In genomic region chr19:18749362-18750231, GRCh38 we compare ENCODE assay signal across 27 cellular contexts. TPM values are rescaled to one million over a fixed set of nuclear protein-coding genes. Genes with fewer than 3 reads are reported as not detected.
"Had no signal": no experiment of that assay in that cellular context is flagged by ENCODE, and none has a peak within 500 bp of the region (broad histone marks: within the 10 kb centered on the region; RNA-seq: fewer than 3 reads in every experiment).

No MANE protein-coding gene starts in this region.

- H3K27ac ChIP-seq: breast epithelium, esophagus muscularis mucosa, left ventricle myocardium inferior, tibial artery had no signal

- DNase-seq: activated CD4-positive, alpha-beta T cell treated with anti-CD3 and anti-CD28 coated beads for 4 hours; activated CD4-positive, alpha-beta T cell treated with anti-CD3 and anti-CD28 coated beads, Interleukin-2, amount 50 U/mL, for 48 hours; activated CD4-positive, CD25-positive, alpha-beta regulatory T cell; activated effector memory CD4-positive, alpha-beta T cell treated with Interleukin-2 at 50 U/mL for 16 hours; activated naive CD4-positive, alpha-beta T cell treated with anti-CD3 and anti-CD28 coated beads for 36 hours; activated naive CD8-positive, alpha-beta T cell treated with anti-CD3 and anti-CD28 coated beads, Interleukin-2, amount 10 ng/mL, durations not matched to agents 7 days and 5 days; activated T-cell treated with anti-CD3 and anti-CD28 coated beads, Interleukin-2, amount 50 U/mL, for 72 hours; amniotic stem cell; effector memory CD4-positive, alpha-beta T cell; hippocampal formation; left ventricle myocardium inferior; midbrain; natural killer cell; occipital lobe; small intestine; stimulated activated CD4-positive, alpha-beta T cell treated with anti-CD3 and anti-CD28 coated beads, Interleukin-2, amount 100 ng/mL, for 24 hours; stimulated activated naive CD8-positive, alpha-beta T cell treated with anti-CD3 and anti-CD28 coated beads, Interleukin-15, amount 100 ng/mL, for 72 hours; T1000; tibial artery had no signal

- ATAC-seq: activated T-cell treated with anti-CD3 and anti-CD28 coated beads, Interleukin-2, amount 50 U/mL, for 72 hours; natural killer cell; sciatic nerve; stimulated activated effector memory CD8-positive, alpha-beta T cell treated with anti-CD3 and anti-CD28 coated beads, Interleukin-12 subunit alpha, Interleukin-12 subunit beta, amount 100 ng/mL, for 72 hours; stimulated activated naive CD8-positive, alpha-beta T cell treated with anti-CD3 and anti-CD28 coated beads, Interleukin-15, amount 100 ng/mL, for 72 hours had no signal

- H3K4me3 ChIP-seq: breast epithelium, esophagus muscularis mucosa, left ventricle myocardium inferior, tibial artery had no signal

- H3K27me3 ChIP-seq: breast epithelium, esophagus muscularis mucosa, tibial artery had no signal

- H3K4me1 Mint-ChIP-seq: activated naive CD8-positive, alpha-beta T cell treated with anti-CD3 and anti-CD28 coated beads, Interleukin-2, amount 10 ng/mL, durations not matched to agents 7 days and 5 days; central memory CD8-positive, alpha-beta T cell; natural killer cell; stimulated activated effector memory CD8-positive, alpha-beta T cell treated with anti-CD3 and anti-CD28 coated beads, Interleukin-12 subunit alpha, Interleukin-12 subunit beta, amount 100 ng/mL, for 72 hours; stimulated activated naive CD8-positive, alpha-beta T cell treated with anti-CD3 and anti-CD28 coated beads, Interleukin-15, amount 100 ng/mL, for 72 hours had no signal

- H3K36me3 ChIP-seq: breast epithelium had no signal

- H3K36me3 Mint-ChIP-seq: activated naive CD8-positive, alpha-beta T cell treated with anti-CD3 and anti-CD28 coated beads, Interleukin-2, amount 10 ng/mL, durations not matched to agents 7 days and 5 days; natural killer cell had no signal

- H3K4me3 Mint-ChIP-seq: activated naive CD4-positive, alpha-beta T cell treated with anti-CD3 and anti-CD28 coated beads for 36 hours; activated naive CD8-positive, alpha-beta T cell treated with anti-CD3 and anti-CD28 coated beads, Interleukin-2, amount 10 ng/mL, durations not matched to agents 7 days and 5 days; activated T-cell treated with anti-CD3 and anti-CD28 coated beads, Interleukin-2, amount 50 U/mL, for 72 hours; central memory CD8-positive, alpha-beta T cell; natural killer cell; stimulated activated effector memory CD8-positive, alpha-beta T cell treated with anti-CD3 and anti-CD28 coated beads, Interleukin-12 subunit alpha, Interleukin-12 subunit beta, amount 100 ng/mL, for 72 hours; stimulated activated naive CD8-positive, alpha-beta T cell treated with anti-CD3 and anti-CD28 coated beads, Interleukin-15, amount 100 ng/mL, for 72 hours had no signal

- H3K27ac Mint-ChIP-seq: activated naive CD4-positive, alpha-beta T cell treated with anti-CD3 and anti-CD28 coated beads for 36 hours; activated naive CD8-positive, alpha-beta T cell treated with anti-CD3 and anti-CD28 coated beads, Interleukin-2, amount 10 ng/mL, durations not matched to agents 7 days and 5 days; activated T-cell treated with anti-CD3 and anti-CD28 coated beads, Interleukin-2, amount 50 U/mL, for 72 hours; natural killer cell; stimulated activated effector memory CD8-positive, alpha-beta T cell treated with anti-CD3 and anti-CD28 coated beads, Interleukin-12 subunit alpha, Interleukin-12 subunit beta, amount 100 ng/mL, for 72 hours had no signal

- H3K4me1 ChIP-seq: breast epithelium, left ventricle myocardium inferior, tibial artery had no signal

- H3K27me3 Mint-ChIP-seq: activated naive CD8-positive, alpha-beta T cell treated with anti-CD3 and anti-CD28 coated beads, Interleukin-2, amount 10 ng/mL, durations not matched to agents 7 days and 5 days; central memory CD8-positive, alpha-beta T cell; stimulated activated naive CD8-positive, alpha-beta T cell treated with anti-CD3 and anti-CD28 coated beads, Interleukin-15, amount 100 ng/mL, for 72 hours had no signal

- H3K9me3 ChIP-seq: breast epithelium, esophagus muscularis mucosa, left ventricle myocardium inferior, tibial artery had no signal

- H3K9me3 Mint-ChIP-seq: activated naive CD4-positive, alpha-beta T cell treated with anti-CD3 and anti-CD28 coated beads for 36 hours; activated naive CD8-positive, alpha-beta T cell treated with anti-CD3 and anti-CD28 coated beads, Interleukin-2, amount 10 ng/mL, durations not matched to agents 7 days and 5 days; activated T-cell treated with anti-CD3 and anti-CD28 coated beads, Interleukin-2, amount 50 U/mL, for 72 hours; central memory CD8-positive, alpha-beta T cell; natural killer cell; stimulated activated effector memory CD8-positive, alpha-beta T cell treated with anti-CD3 and anti-CD28 coated beads, Interleukin-12 subunit alpha, Interleukin-12 subunit beta, amount 100 ng/mL, for 72 hours; stimulated activated naive CD8-positive, alpha-beta T cell treated with anti-CD3 and anti-CD28 coated beads, Interleukin-15, amount 100 ng/mL, for 72 hours had no signal

RNA-seq across cellular contexts. Expression of gene COMP, which starts 41.5 kb away (rescaled TPM):
- total RNA-seq: activated naive CD4-positive, alpha-beta T cell treated with anti-CD3 and anti-CD28 coated beads for 36 hours; activated naive CD8-positive, alpha-beta T cell treated with anti-CD3 and anti-CD28 coated beads, Interleukin-2, amount 10 ng/mL, durations not matched to agents 7 days and 5 days; activated T-cell treated with anti-CD3 and anti-CD28 coated beads, Interleukin-2, amount 50 U/mL, for 72 hours; dermis microvascular lymphatic vessel endothelial cell; frontal cortex; lung microvascular endothelial cell; natural killer cell; occipital lobe had no signal
